ENCODE assay signal across 10 cellular contexts in the genomic region with DNA sequence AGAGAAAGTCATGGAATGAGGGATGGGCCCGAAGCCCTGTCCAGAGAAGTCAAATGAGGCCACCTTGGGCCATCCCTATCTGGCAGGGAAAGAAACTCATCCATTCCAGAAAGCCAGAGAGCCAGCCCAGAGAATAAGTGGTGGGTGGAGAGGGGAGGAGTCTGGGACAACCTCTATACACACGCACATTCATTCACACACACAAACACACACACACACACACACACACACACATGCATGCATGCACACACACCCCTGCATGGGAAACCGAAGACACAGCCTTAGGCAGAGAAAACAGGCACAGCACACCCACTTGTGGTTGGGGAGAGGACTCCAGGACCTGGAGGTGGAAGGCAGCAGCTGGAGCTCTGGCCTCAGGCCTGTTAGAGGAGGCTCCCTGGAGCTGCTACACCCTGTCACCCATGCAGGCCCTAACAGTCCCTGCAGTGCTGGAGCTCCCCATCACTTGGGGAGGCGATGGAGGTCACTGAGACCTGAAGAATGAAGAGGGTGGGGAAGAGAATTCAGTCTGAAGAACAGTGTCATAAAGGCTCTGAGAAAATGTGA. TPM values are rescaled to one million over a fixed set of nuclear protein-coding genes. Genes with fewer than 3 reads are reported as not detected.
A peak's percentile ranks its signal among the peaks of the same experiment; 100 is the strongest.
DNase-seq lines count a peak whose midpoint lies in the region; ATAC-seq, FAIRE-seq and TF ChIP-seq lines count a peak whose summit lies in the region.
"Had no signal": no experiment of that assay in that cellular context is flagged by ENCODE, and none has a peak within 500 bp of the region (broad histone marks: within the 10 kb centered on the region; RNA-seq: fewer than 3 reads in every experiment).

No MANE protein-coding gene starts in this region.

- H3K27me3 ChIP-seq in body of pancreas: no peaks in the 10 kb centered on the region
- H3K27me3 ChIP-seq in keratinocyte (ENCODE audit: control insufficient read depth, extremely low read depth, insufficient read depth, low read length): no peaks in the 10 kb centered on the region
- H3K27me3 ChIP-seq in upper lobe of right lung: no peaks in the 10 kb centered on the region

- no peaks in the 10 kb centered on the region for H3K4me1 ChIP-seq in body of pancreas
- H3K4me1 ChIP-seq in keratinocyte (ENCODE audit: control insufficient read depth, extremely low read depth, insufficient read depth, low read length): peaks cover 6% of the 10 kb centered on the region
- H3K4me1 ChIP-seq in upper lobe of right lung: peaks cover 7% of the 10 kb centered on the region

- no peak overlapping the region for H3K27ac ChIP-seq in body of pancreas
- no peak overlapping the region for H3K27ac ChIP-seq in keratinocyte (ENCODE audit: control insufficient read depth, insufficient read depth, low read length)
- no peak overlapping the region for H3K27ac ChIP-seq in upper lobe of right lung

- DNase-seq in NCI-H345 (lab: John Stamatoyannopoulos, UW) (peak; percentile 32), NCI-H345 treated with DMSO at 0.1 percent for 48 hours (lab: John Stamatoyannopoulos, UW; ENCODE audit: unreplicated experiment) (no peak), body of pancreas (peak in 3 of 4 donors; percentile 31 to 61 (median 35)), keratinocyte (ENCODE audit: low read depth, low spot score) (no peak), upper lobe of right lung (no peak), putamen (ENCODE audit: low spot score) (no peak), SW 1271 (lab: John Stamatoyannopoulos, UW) (no peak), NCI-H510A treated with DMSO at 0.1 percent for 48 hours (lab: John Stamatoyannopoulos, UW) (no peak)
- DNase-seq: stimulated activated CD4-positive, alpha-beta T cell treated with anti-CD3 and anti-CD28 coated beads, Interleukin-15, amount 100 ng/mL, for 24 hours had no signal

- no peaks in the 10 kb centered on the region for H3K9me1 ChIP-seq in keratinocyte (ENCODE audit: control insufficient read depth, extremely low read depth, insufficient read depth, low read length)

- dilution Hi-C loops in keratinocyte (cut with MboI; ENCODE audit: extremely low pct_ligation_motif_present, low sequenced_read_pairs): no loop called here

- no peak for TF ChIP-seq POLR2A in body of pancreas (IDR thresholded peaks at IDR 0.05)

- H3K36me3 ChIP-seq in body of pancreas (replicated peaks in 1 of 2; ENCODE audit: insufficient read depth in 1 of 2, low read depth in 2 of 2) (no peaks in the 10 kb centered on the region), keratinocyte (ENCODE audit: control insufficient read depth in 2 of 2, extremely low read depth in 1 of 2, insufficient read depth in 2 of 2, low read length in 2 of 2) (peaks cover 9 to 12% of the 10 kb centered on the region in 2 experiments), upper lobe of right lung (no peaks in the 10 kb centered on the region)

- no peak overlapping the region for H3K9ac ChIP-seq in keratinocyte (ENCODE audit: control insufficient read depth, extremely low read depth, insufficient read depth, low read length)

- no peak overlapping the region for H2AFZ ChIP-seq in keratinocyte (ENCODE audit: control insufficient read depth, low read length)

- TF ChIP-seq CTCF in body of pancreas (IDR thresholded peaks at IDR 0.05) (peak in 1 of 7 experiments; percentile 20), keratinocyte (optimal IDR thresholded peaks at IDR 0.05 in 1 of 3, IDR thresholded peaks at IDR 0.05 in 1 of 3, conservative IDR thresholded peaks at IDR 0.05 in 1 of 3; ENCODE audit: extremely low read depth in 1 of 3, insufficient read depth in 2 of 3, low read length in 3 of 3) (peak; percentile 16 to 50 (median 44)), upper lobe of right lung (IDR thresholded peaks at IDR 0.05) (no peak)

- intact Hi-C loops in body of pancreas (cut with DNase I): no loop called here
- intact Hi-C loops in upper lobe of right lung (cut with DNase I): no loop called here

- no peaks in the 10 kb centered on the region for H3K79me2 ChIP-seq in keratinocyte (ENCODE audit: control insufficient read depth, insufficient read depth, low read length)

- ATAC-seq in body of pancreas: peak; percentile 48
- peak; percentile 56 for ATAC-seq in upper lobe of right lung

- no peaks in the 10 kb centered on the region for H4K20me1 ChIP-seq in keratinocyte (ENCODE audit: control insufficient read depth, extremely low read depth, insufficient read depth, low read length)

- H3K9me3 ChIP-seq in body of pancreas: no peaks in the 10 kb centered on the region
- no peaks in the 10 kb centered on the region for H3K9me3 ChIP-seq in keratinocyte (ENCODE audit: control insufficient read depth, low read depth, low read length)
- no peaks in the 10 kb centered on the region for H3K9me3 ChIP-seq in upper lobe of right lung

- no peak overlapping the region for H3K4me2 ChIP-seq in keratinocyte (ENCODE audit: control insufficient read depth, extremely low read depth, insufficient read depth, low read depth, low read length)

- H3K4me3 ChIP-seq in body of pancreas: no peak overlapping the region
- H3K4me3 ChIP-seq in keratinocyte (ENCODE audit: control insufficient read depth in 2 of 3, extremely low read depth in 1 of 3, insufficient read depth in 2 of 3, low read depth in 1 of 3, low read length in 3 of 3): no peak overlapping the region
- no peak overlapping the region for H3K4me3 ChIP-seq in upper lobe of right lung

- 55 to 68% methylated on average over 4 of the region's 4 CpGs for WGBS in body of pancreas, 2 donors

- FAIRE-seq in keratinocyte (lab: Jason Lieb, UNC): peak; percentile 13
- FAIRE-seq: islet of Langerhans had no signal

RNA-seq across cellular contexts. Expression of gene TGFBI, which starts 38.0 kb away (rescaled TPM):
- 10 to 100 TPM in 1 of 2 donors, 1 to 10 TPM in 1; 7.6 to 23.9 TPM for total RNA-seq in body of pancreas
- 270 to 490 TPM (median 379 TPM) in 3 replicates for polyA plus RNA-seq in keratinocyte
- polyA plus RNA-seq in keratinocyte (2011; ENCODE audit: low read depth): 92.0 TPM
- polyA plus RNA-seq in keratinocyte (2011; cell fraction: cytosol; rRNA removed): 190 and 225 TPM in 2 replicates
- 856 and 930 TPM in 2 replicates for polyA plus RNA-seq in keratinocyte (2011; cell fraction: nucleus; rRNA removed)
- 178 and 370 TPM in 2 replicates for polyA plus RNA-seq in keratinocyte (2012; ENCODE audit: low replicate concordance)
- polyA minus RNA-seq in keratinocyte: 282 to 529 TPM (median 401 TPM) in 3 replicates
- polyA minus RNA-seq in keratinocyte (2011; cell fraction: cytosol; rRNA and poly(A)+ RNA removed): 410 TPM
- 536 and 762 TPM in 2 replicates for polyA minus RNA-seq in keratinocyte (2011; cell fraction: nucleus; rRNA and poly(A)+ RNA removed)
- 96.7 TPM for total RNA-seq in upper lobe of right lung

Comparison
In these comparisons a context has a peak if more than half of its experiments do, and no peak if none do; other contexts are left out.
1. DNase-seq: peak in NCI-H345 (single experiment) and body of pancreas (3 of 4); none in NCI-H345 treated with DMSO at 0.1 percent for 48 hours (single experiment), keratinocyte (single experiment), upper lobe of right lung (single experiment), putamen (single experiment), SW 1271 (0 of 2) and NCI-H510A treated with DMSO at 0.1 percent for 48 hours (single experiment).